ENCODE assay signal across 2 cellular contexts in the genomic region with DNA sequence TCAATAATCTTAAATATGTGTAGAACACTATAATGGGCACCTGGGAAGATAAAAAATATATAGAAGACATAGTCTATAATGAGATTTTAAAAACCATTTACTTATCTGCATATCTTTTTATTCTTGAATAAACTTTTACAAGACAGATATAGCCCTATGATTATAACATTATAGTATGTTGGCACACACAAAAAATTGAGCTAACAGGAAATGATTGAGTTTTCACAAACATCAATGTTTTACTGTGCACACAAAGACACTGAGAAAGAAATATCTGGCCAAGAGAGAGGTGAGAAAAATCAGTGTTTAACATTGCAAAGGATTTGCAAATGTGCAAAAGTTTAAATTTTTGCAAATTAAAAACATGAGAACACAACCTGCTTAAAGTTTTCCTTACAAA.
TF ChIP-seq lines count a peak whose summit lies in the region.

No MANE protein-coding gene starts in this region.

TF ChIP-seq in SK-N-SH, 30 proteins besides CTCF, POLR2A, EP300 and RAD21 (continued from another document):
- TF ChIP-seq, protein P1, sequence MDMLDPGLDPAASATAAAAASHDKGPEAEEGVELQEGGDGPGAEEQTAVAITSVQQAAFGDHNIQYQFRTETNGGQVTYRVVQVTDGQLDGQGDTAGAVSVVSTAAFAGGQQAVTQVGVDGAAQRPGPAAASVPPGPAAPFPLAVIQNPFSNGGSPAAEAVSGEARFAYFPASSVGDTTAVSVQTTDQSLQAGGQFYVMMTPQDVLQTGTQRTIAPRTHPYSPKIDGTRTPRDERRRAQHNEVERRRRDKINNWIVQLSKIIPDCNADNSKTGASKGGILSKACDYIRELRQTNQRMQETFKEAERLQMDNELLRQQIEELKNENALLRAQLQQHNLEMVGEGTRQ (IDR thresholded peaks at IDR 0.05; ENCODE audit: borderline replicate concordance, low read depth, low read length) = no peak
- TF ChIP-seq RXRA (IDR thresholded peaks at IDR 0.05; ENCODE audit: borderline replicate concordance, low read depth) (no peak), SMC3 (IDR thresholded peaks at IDR 0.05; ENCODE audit: low read depth, low read length) (no peak), NRF1 (IDR thresholded peaks at IDR 0.05; ENCODE audit: low read depth, low read length) (no peak), YY1 (IDR thresholded peaks at IDR 0.05; ENCODE audit: low read depth) (no peak), TEAD4 (IDR thresholded peaks at IDR 0.05; ENCODE audit: borderline replicate concordance, insufficient read depth) (no peak), FOXM1 (IDR thresholded peaks at IDR 0.05; ENCODE audit: low read depth) (no peak), EZH2phosphoT487 (IDR thresholded peaks at IDR 0.05; ENCODE audit: borderline replicate concordance, low read depth) (no peak), GABPA (IDR thresholded peaks at IDR 0.05; ENCODE audit: low read depth) (no peak), SIN3A (IDR thresholded peaks at IDR 0.05; ENCODE audit: borderline replicate concordance, low read depth, low read length) (no peak)
- TF ChIP-seq, protein P2, sequence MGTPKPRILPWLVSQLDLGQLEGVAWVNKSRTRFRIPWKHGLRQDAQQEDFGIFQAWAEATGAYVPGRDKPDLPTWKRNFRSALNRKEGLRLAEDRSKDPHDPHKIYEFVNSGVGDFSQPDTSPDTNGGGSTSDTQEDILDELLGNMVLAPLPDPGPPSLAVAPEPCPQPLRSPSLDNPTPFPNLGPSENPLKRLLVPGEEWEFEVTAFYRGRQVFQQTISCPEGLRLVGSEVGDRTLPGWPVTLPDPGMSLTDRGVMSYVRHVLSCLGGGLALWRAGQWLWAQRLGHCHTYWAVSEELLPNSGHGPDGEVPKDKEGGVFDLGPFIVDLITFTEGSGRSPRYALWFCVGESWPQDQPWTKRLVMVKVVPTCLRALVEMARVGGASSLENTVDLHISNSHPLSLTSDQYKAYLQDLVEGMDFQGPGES (IDR thresholded peaks at IDR 0.05; ENCODE audit: low read depth, low read length) = no peak
- TF ChIP-seq, protein P3, sequence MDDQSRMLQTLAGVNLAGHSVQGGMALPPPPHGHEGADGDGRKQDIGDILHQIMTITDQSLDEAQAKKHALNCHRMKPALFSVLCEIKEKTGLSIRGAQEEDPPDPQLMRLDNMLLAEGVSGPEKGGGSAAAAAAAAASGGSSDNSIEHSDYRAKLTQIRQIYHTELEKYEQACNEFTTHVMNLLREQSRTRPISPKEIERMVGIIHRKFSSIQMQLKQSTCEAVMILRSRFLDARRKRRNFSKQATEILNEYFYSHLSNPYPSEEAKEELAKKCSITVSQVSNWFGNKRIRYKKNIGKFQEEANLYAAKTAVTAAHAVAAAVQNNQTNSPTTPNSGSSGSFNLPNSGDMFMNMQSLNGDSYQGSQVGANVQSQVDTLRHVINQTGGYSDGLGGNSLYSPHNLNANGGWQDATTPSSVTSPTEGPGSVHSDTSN (IDR thresholded peaks at IDR 0.05) = no peak

TF ChIP-seq in SK-N-SH treated with all-trans-retinoic acid at 6 μM for 48 hours, 23 proteins besides CTCF, POLR2A, EP300 and RAD21 (continued from another document):
- TF ChIP-seq ZFP30 (CRISPR knock-in tag; IDR thresholded peaks at IDR 0.05) (no peak), ZNF70 (CRISPR knock-in tag; IDR thresholded peaks at IDR 0.05) (no peak), ZNF565 (CRISPR knock-in tag; conservative IDR thresholded peaks at IDR 0.05; ENCODE audit: low read depth) (no peak), ZFP3 (CRISPR knock-in tag; IDR thresholded peaks at IDR 0.05) (no peak), CSDC2 (CRISPR knock-in tag; IDR thresholded peaks at IDR 0.05) (no peak), BACH2 (CRISPR knock-in tag; IDR thresholded peaks at IDR 0.05; ENCODE audit: borderline replicate concordance) (no peak), PPARA (CRISPR knock-in tag; IDR thresholded peaks at IDR 0.05; ENCODE audit: borderline replicate concordance) (no peak), TOX (CRISPR knock-in tag; IDR thresholded peaks at IDR 0.05; ENCODE audit: borderline replicate concordance) (no peak)
- TF ChIP-seq, protein P4, sequence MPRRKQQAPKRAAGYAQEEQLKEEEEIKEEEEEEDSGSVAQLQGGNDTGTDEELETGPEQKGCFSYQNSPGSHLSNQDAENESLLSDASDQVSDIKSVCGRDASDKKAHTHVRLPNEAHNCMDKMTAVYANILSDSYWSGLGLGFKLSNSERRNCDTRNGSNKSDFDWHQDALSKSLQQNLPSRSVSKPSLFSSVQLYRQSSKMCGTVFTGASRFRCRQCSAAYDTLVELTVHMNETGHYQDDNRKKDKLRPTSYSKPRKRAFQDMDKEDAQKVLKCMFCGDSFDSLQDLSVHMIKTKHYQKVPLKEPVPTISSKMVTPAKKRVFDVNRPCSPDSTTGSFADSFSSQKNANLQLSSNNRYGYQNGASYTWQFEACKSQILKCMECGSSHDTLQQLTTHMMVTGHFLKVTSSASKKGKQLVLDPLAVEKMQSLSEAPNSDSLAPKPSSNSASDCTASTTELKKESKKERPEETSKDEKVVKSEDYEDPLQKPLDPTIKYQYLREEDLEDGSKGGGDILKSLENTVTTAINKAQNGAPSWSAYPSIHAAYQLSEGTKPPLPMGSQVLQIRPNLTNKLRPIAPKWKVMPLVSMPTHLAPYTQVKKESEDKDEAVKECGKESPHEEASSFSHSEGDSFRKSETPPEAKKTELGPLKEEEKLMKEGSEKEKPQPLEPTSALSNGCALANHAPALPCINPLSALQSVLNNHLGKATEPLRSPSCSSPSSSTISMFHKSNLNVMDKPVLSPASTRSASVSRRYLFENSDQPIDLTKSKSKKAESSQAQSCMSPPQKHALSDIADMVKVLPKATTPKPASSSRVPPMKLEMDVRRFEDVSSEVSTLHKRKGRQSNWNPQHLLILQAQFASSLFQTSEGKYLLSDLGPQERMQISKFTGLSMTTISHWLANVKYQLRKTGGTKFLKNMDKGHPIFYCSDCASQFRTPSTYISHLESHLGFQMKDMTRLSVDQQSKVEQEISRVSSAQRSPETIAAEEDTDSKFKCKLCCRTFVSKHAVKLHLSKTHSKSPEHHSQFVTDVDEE (CRISPR knock-in tag; IDR thresholded peaks at IDR 0.05) = no peak
